In the genomic region with DNA sequence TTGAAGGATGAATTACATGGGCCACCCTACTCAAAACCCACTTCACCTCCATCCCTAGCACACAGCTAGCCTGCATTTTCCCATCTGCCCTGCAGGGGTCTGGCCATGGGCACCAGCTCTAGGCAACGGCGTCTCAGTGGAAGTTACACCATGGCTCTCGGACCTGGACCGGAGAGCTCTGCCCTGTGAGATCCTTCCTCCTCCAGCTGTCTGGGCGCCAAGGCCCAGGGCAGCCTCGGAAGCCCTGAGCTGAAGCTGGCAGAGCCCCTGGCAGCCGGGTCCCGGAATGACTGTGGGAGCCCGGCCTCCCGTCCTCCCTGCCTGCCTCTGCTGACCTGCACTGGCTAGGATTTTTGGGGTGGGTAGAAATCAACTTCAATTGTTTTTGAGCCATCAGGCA, we compare ENCODE assay signal across 9 cellular contexts.
DNase-seq lines count a peak whose midpoint lies in the region; ATAC-seq, FAIRE-seq and TF ChIP-seq lines count a peak whose summit lies in the region.
"Had no signal": no experiment of that assay in that cellular context is flagged by ENCODE, and none has a peak within 500 bp of the region (broad histone marks: within the 10 kb centered on the region; RNA-seq: fewer than 3 reads in every experiment).

No MANE protein-coding gene starts in this region.

- no peaks in the 10 kb centered on the region for H4K20me1 ChIP-seq in keratinocyte (ENCODE audit: control insufficient read depth, extremely low read depth, insufficient read depth, low read length)

- peaks cover 8% of the 10 kb centered on the region for H3K4me1 ChIP-seq in keratinocyte (ENCODE audit: control insufficient read depth, extremely low read depth, insufficient read depth, low read length)

- in situ Hi-C loops in SK-MEL-5 (cut with HindIII; ENCODE audit: low pct_unique_long_range_greater_than_20kb, low sequenced_read_pairs): no loop called here

- H3K36me3 ChIP-seq in keratinocyte (ENCODE audit: control insufficient read depth in 2 of 2, extremely low read depth in 1 of 2, insufficient read depth in 2 of 2, low read length in 2 of 2): no peaks in the 10 kb centered on the region

- H3K4me3 ChIP-seq in keratinocyte (ENCODE audit: control insufficient read depth in 2 of 3, extremely low read depth in 1 of 3, insufficient read depth in 2 of 3, low read depth in 1 of 3, low read length in 3 of 3): no peak overlapping the region

- no peaks in the 10 kb centered on the region for H3K79me2 ChIP-seq in keratinocyte (ENCODE audit: control insufficient read depth, insufficient read depth, low read length)

- ATAC-seq in GM18519 (IDR thresholded peaks at IDR 0.05; ENCODE audit: low FRiP score, unreplicated experiment): no peak
- ATAC-seq: naive thymus-derived CD4-positive, alpha-beta T cell had no signal

- peak; percentile 37 to 41 (median 38) for TF ChIP-seq CTCF in keratinocyte (optimal IDR thresholded peaks at IDR 0.05 in 1 of 3, IDR thresholded peaks at IDR 0.05 in 1 of 3, conservative IDR thresholded peaks at IDR 0.05 in 1 of 3; ENCODE audit: extremely low read depth in 1 of 3, insufficient read depth in 2 of 3, low read length in 3 of 3)

- no peak overlapping the region for H2AFZ ChIP-seq in keratinocyte (ENCODE audit: control insufficient read depth, low read length)

- DNase-seq in Ammon's horn (ENCODE audit: low spot score) (peak; percentile 34), GM18507 (ENCODE audit: extremely low spot score, insufficient read length, low read depth) (no peak), SK-MEL-5 (ENCODE audit: low read depth, low spot score) (peak; percentile 52), keratinocyte (ENCODE audit: low read depth, low spot score) (no peak), occipital lobe (lab: John Stamatoyannopoulos, UW) (no peak), NCI-H345 treated with DMSO at 0.1 percent for 48 hours (lab: John Stamatoyannopoulos, UW; ENCODE audit: unreplicated experiment) (no peak), NCI-H748 treated with DMSO at 0.1 percent for 48 hours (lab: John Stamatoyannopoulos, UW) (no peak)
- DNase-seq: naive thymus-derived CD4-positive, alpha-beta T cell had no signal

- H3K9ac ChIP-seq in keratinocyte (ENCODE audit: control insufficient read depth, extremely low read depth, insufficient read depth, low read length): no peak overlapping the region

- H3K9me3 ChIP-seq in keratinocyte (ENCODE audit: control insufficient read depth, low read depth, low read length): no peaks in the 10 kb centered on the region

- H3K9me1 ChIP-seq in keratinocyte (ENCODE audit: control insufficient read depth, extremely low read depth, insufficient read depth, low read length): no peaks in the 10 kb centered on the region

- H3K27me3 ChIP-seq in keratinocyte (ENCODE audit: control insufficient read depth, extremely low read depth, insufficient read depth, low read length): no peaks in the 10 kb centered on the region

- FAIRE-seq in GM18507 (lab: Jason Lieb, UNC) (peak; percentile 74), keratinocyte (lab: Jason Lieb, UNC) (no peak)

- no peak overlapping the region for H3K27ac ChIP-seq in keratinocyte (ENCODE audit: control insufficient read depth, insufficient read depth, low read length)

- H3K4me2 ChIP-seq in keratinocyte (ENCODE audit: control insufficient read depth, extremely low read depth, insufficient read depth, low read depth, low read length): no peak overlapping the region

- dilution Hi-C loops in keratinocyte (cut with MboI; ENCODE audit: extremely low pct_ligation_motif_present, low sequenced_read_pairs): no loop called here

Comparison
In these comparisons a context has a peak if more than half of its experiments do, and no peak if none do; other contexts are left out.
1. DNase-seq: peak in Ammon's horn (single experiment) and SK-MEL-5 (single experiment); none in GM18507 (single experiment), keratinocyte (single experiment), occipital lobe (single experiment), NCI-H345 treated with DMSO at 0.1 percent for 48 hours (single experiment) and NCI-H748 treated with DMSO at 0.1 percent for 48 hours (single experiment).